8 cellular contexts compared by ENCODE assay signal in the genomic region with DNA sequence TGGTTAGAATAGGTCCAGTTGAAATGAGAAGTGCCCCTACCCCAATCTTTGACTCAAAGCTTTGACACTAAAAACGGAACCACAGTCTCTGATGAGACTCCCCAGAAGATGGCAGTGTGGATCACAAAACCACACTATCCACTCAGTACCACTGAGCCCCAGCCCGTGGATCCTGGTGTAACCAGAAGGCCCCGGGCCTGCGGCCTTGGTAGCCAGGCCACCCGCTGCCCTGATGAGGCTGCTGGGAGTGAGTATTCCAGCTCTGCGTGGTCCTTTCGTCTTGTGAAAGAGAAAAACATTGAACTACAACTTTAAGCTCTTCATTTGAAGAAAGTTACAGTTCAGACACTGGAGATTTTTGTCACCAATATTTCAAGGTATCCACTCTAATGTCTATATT. TPM values are rescaled to one million over a fixed set of nuclear protein-coding genes. Genes with fewer than 3 reads are reported as not detected.
A peak's percentile ranks its signal among the peaks of the same experiment; 100 is the strongest.
DNase-seq lines count a peak whose midpoint lies in the region; ATAC-seq and TF ChIP-seq lines count a peak whose summit lies in the region.

No MANE protein-coding gene starts in this region.

- peaks cover 3% of the 10 kb centered on the region for H3K4me1 Mint-ChIP-seq in neural progenitor cell

- ATAC-seq in GM19397 (IDR thresholded peaks at IDR 0.05; ENCODE audit: unreplicated experiment) = no peak

- H3K36me3 ChIP-seq in neural progenitor cell (no peaks in the 10 kb centered on the region), stomach smooth muscle (ENCODE audit: control insufficient read depth in 2 of 2, insufficient read depth in 2 of 2, low read length in 2 of 2) (no peaks in the 10 kb centered on the region)

- H3K9me3 Mint-ChIP-seq in neural progenitor cell = no peaks in the 10 kb centered on the region

- peak; percentile 70 for DNase-seq in GM10248 (ENCODE audit: extremely low spot score)
- DNase-seq in Jurkat, Clone E6-1 (ENCODE audit: low read depth, low spot score) = peak; percentile 34
- DNase-seq in RPMI7951 (ENCODE audit: low read depth) = peak; percentile 77
- peak; percentile 33 for DNase-seq in activated T-helper 9 cell treated with anti-CD3 and anti-CD28 coated beads, Interleukin-2, amount 50 U/mL, for 16 hours (ENCODE audit: low read depth)
- DNase-seq in fibroblast of villous mesenchyme (ENCODE audit: low read depth) = peak; percentile 81
- peak; percentile 82 for DNase-seq in neural progenitor cell (ENCODE audit: low spot score)

- H3K27me3 ChIP-seq in neural progenitor cell (no peaks in the 10 kb centered on the region), stomach smooth muscle (ENCODE audit: control insufficient read depth in 1 of 2, insufficient read depth in 2 of 2, low read length in 2 of 2) (no peaks in the 10 kb centered on the region)

- no peaks in the 10 kb centered on the region for H3F3A ChIP-seq in neural progenitor cell (ENCODE audit: low read depth)

- no peak overlapping the region for H3K9ac ChIP-seq in neural progenitor cell
- H3K9ac ChIP-seq in stomach smooth muscle (ENCODE audit: low read length in 2 of 2) = peak overlapping the region; percentile 24 to 58

- H4K20me1 ChIP-seq in neural progenitor cell (ENCODE audit: low read depth) = no peaks in the 10 kb centered on the region

- no peak overlapping the region for H2AFZ ChIP-seq in neural progenitor cell (replicated peaks)

- CTCF ChIA-PET in GM10248 (lab: Yijun Ruan, JAX) = interaction anchor here (0.7 to 8.9 kb wide), 40 partner anchors 9 to 1530 kb away, joined by 3 to 282 read pairs (median 4); a partner anchor contains a TSS

- no peak overlapping the region for H3K4me3 ChIP-seq in Jurkat, Clone E6-1 (ENCODE audit: low read length)
- H3K4me3 ChIP-seq in fibroblast of villous mesenchyme (ENCODE audit: low read depth, low read length) = no peak overlapping the region
- no peak overlapping the region for H3K4me3 ChIP-seq in neural progenitor cell
- H3K4me3 ChIP-seq in stomach smooth muscle (ENCODE audit: low read length in 2 of 2) = no peak overlapping the region

- no peak overlapping the region for H3K27ac ChIP-seq in neural progenitor cell
- no peak overlapping the region for H3K27ac ChIP-seq in stomach smooth muscle (ENCODE audit: low read length)

- no peaks in the 10 kb centered on the region for H3K36me3 Mint-ChIP-seq in neural progenitor cell

- TF ChIP-seq CTCF in GM10248 (IDR thresholded peaks at IDR 0.05; ENCODE audit: control extremely low read depth, extremely low read depth, low read depth, missing control alignments) (peak; percentile 63), fibroblast of villous mesenchyme (IDR thresholded peaks at IDR 0.05; ENCODE audit: insufficient read depth, low read depth, low read length) (peak; percentile 68), neural progenitor cell (IDR thresholded peaks at IDR 0.05) (peak; percentile 78)

- H3K4me2 ChIP-seq in neural progenitor cell = no peak overlapping the region

- no peak overlapping the region for H3K27ac Mint-ChIP-seq in neural progenitor cell

- H3K79me2 ChIP-seq in neural progenitor cell (ENCODE audit: low read depth) = no peaks in the 10 kb centered on the region

- no peaks in the 10 kb centered on the region for H3K4me1 ChIP-seq in neural progenitor cell
- H3K4me1 ChIP-seq in stomach smooth muscle (ENCODE audit: control insufficient read depth, insufficient read depth, low read length) = no peaks in the 10 kb centered on the region

- H3K4me3 Mint-ChIP-seq in neural progenitor cell = no peak overlapping the region

- POLR2A ChIA-PET in GM10248 (lab: Yijun Ruan, JAX) = no interaction called here

- H3K27me3 Mint-ChIP-seq in neural progenitor cell (ENCODE audit: insufficient read depth, low read depth) = peaks cover 13% of the 10 kb centered on the region

- H3K9me3 ChIP-seq in neural progenitor cell (ENCODE audit: low read depth) (no peaks in the 10 kb centered on the region), stomach smooth muscle (ENCODE audit: control insufficient read depth in 2 of 2, low read length in 2 of 2) (no peaks in the 10 kb centered on the region)

RNA-seq across cellular contexts. Expression of a gene that starts 42.2 kb away (rescaled TPM):
- not detected for polyA plus RNA-seq in Jurkat, Clone E6-1 (2012; ENCODE audit: insufficient read depth, insufficient read length)
- not detected in 2 replicates for total RNA-seq in RPMI7951 (2014; rRNA removed; shearing (Covaris generic))
- total RNA-seq in fibroblast of villous mesenchyme (not detected in 2 replicates), neural progenitor cell (ENCODE audit: low replicate concordance) (0.31 TPM in 1 of 2 replicates, not detected in the other)

RNA-seq across cellular contexts. Expression of a gene that starts 45.0 kb away (rescaled TPM):
- 6.7 TPM for polyA plus RNA-seq in Jurkat, Clone E6-1 (2012; ENCODE audit: insufficient read depth, insufficient read length)
- 118 and 119 TPM in 2 replicates for total RNA-seq in RPMI7951 (2014; rRNA removed; shearing (Covaris generic))
- total RNA-seq in fibroblast of villous mesenchyme (151 and 153 TPM in 2 replicates), neural progenitor cell (ENCODE audit: low replicate concordance) (16.6 and 18.3 TPM in 2 replicates)
